ENCODE assay signal across 8 cellular contexts in genomic region chr9:35079426-35080341, GRCh38. TPM values are rescaled to one million over a fixed set of nuclear protein-coding genes. Genes with fewer than 3 reads are reported as not detected.
DNase-seq lines count a peak whose midpoint lies in the region.

Gene FANCG (minus strand): TSS chr9:35079942. CDS start chr9:35079524, 418 bp downstream.

- H3K9me3 ChIP-seq in ES-I3 (ENCODE audit: control insufficient read depth, insufficient read depth, low read length) (no peaks in the 10 kb centered on the region), MG63 (no peaks in the 10 kb centered on the region), neuron (ENCODE audit: low read length) (no peaks in the 10 kb centered on the region), subcutaneous abdominal adipose tissue (ENCODE audit: control insufficient read depth in 5 of 5, low read length in 5 of 5) (no peaks in the 10 kb centered on the region)

- peak within 1 kb of the TSS; percentile 77 for H3K27ac ChIP-seq in subcutaneous abdominal adipose tissue (ENCODE audit: low read depth, low read length)

- peak within 1 kb of the TSS; percentile 64 for H3K9ac ChIP-seq in ES-I3 (ENCODE audit: low read depth, low read length)
- peak within 1 kb of the TSS; percentile 56 to 94 (median 89) for H3K9ac ChIP-seq in subcutaneous abdominal adipose tissue (ENCODE audit: low read length in 5 of 5)

- H3K4me3 ChIP-seq in H7 (ENCODE audit: insufficient read depth, low read depth, low read length) (peak within 1 kb of the TSS; percentile 79), MG63 (peak within 1 kb of the TSS; percentile 71), neuron (ENCODE audit: low read length) (peak within 1 kb of the TSS; percentile 60), subcutaneous abdominal adipose tissue (ENCODE audit: low read depth in 1 of 5, low read length in 5 of 5) (peak within 1 kb of the TSS; percentile 81 to 87 (median 84))

- DNase-seq in H7 = peak; percentile 96
- peak; percentile 88 for DNase-seq in MG63
- peak; percentile 86 for DNase-seq in SIG-M5 treated with dmso at 0.1 percent for 504 hours (lab: John Stamatoyannopoulos, UW; ENCODE audit: unreplicated experiment)
- peak; percentile 67 for DNase-seq in activated gamma-delta T cell treated with anti-CD3 and anti-CD28 coated beads, Interleukin-2, amount 50 U/mL, for 16 hours (ENCODE audit: low read depth)
- peak; percentile 93 for DNase-seq in foreskin melanocyte

- peak within 1 kb of the TSS; percentile 43 for H2AFZ ChIP-seq in neuron (ENCODE audit: low read depth, low read length)

- H3K36me3 ChIP-seq in ES-I3 (ENCODE audit: insufficient read depth, low read length) = peaks cover 12% of the 10 kb centered on the region
- peaks cover 20% of the 10 kb centered on the region for H3K36me3 ChIP-seq in H7 (replicated peaks; ENCODE audit: control insufficient read depth, insufficient read depth, low read length)
- peaks cover 3% of the 10 kb centered on the region for H3K36me3 ChIP-seq in MG63
- H3K36me3 ChIP-seq in neuron (ENCODE audit: insufficient read depth, low read length) = peaks cover 24% of the 10 kb centered on the region
- H3K36me3 ChIP-seq in subcutaneous abdominal adipose tissue (ENCODE audit: control insufficient read depth in 5 of 5, insufficient read depth in 5 of 5, low read length in 5 of 5) = peaks cover 0 to 26% (median 3%) of the 10 kb centered on the region in 5 donors

- H3K27me3 ChIP-seq in H7 (ENCODE audit: control insufficient read depth, insufficient read depth, low read length) (no peaks in the 10 kb centered on the region), MG63 (no peaks in the 10 kb centered on the region), neuron (ENCODE audit: insufficient read depth, low read length) (no peaks in the 10 kb centered on the region), subcutaneous abdominal adipose tissue (ENCODE audit: control insufficient read depth in 5 of 5, insufficient read depth in 4 of 5, low read length in 5 of 5) (no peaks in the 10 kb centered on the region)

- H3K4me1 ChIP-seq in ES-I3 (ENCODE audit: insufficient read depth, low read length) (peaks cover 7% of the 10 kb centered on the region; the same call in 1 of the 2 replicates), neuron (ENCODE audit: insufficient read depth, low read length) (peaks cover 19% of the 10 kb centered on the region), subcutaneous abdominal adipose tissue (ENCODE audit: control insufficient read depth in 5 of 5, insufficient read depth in 5 of 5, low read length in 5 of 5) (peaks cover 3 to 24% (median 22%) of the 10 kb centered on the region in 5 donors)

RNA-seq across cellular contexts. Expression of gene FANCG, which starts in this region (rescaled TPM):
- 87.1 and 89.6 TPM in 2 replicates for total RNA-seq in H7 (2014; rRNA removed; shearing (Covaris generic))
- total RNA-seq in MG63 (2014; rRNA removed; shearing (Covaris generic); ENCODE audit: low replicate concordance) = 15.2 and 16.5 TPM in 2 replicates

Comparison
In these comparisons a context has a peak if more than half of its experiments do, and no peak if none do; other contexts are left out.
1. Peak in every context shown above with its lines: DNase-seq, H3K4me3 ChIP-seq and H3K27ac ChIP-seq.